1 cellular context compared by ENCODE assay signal in the genomic region with DNA sequence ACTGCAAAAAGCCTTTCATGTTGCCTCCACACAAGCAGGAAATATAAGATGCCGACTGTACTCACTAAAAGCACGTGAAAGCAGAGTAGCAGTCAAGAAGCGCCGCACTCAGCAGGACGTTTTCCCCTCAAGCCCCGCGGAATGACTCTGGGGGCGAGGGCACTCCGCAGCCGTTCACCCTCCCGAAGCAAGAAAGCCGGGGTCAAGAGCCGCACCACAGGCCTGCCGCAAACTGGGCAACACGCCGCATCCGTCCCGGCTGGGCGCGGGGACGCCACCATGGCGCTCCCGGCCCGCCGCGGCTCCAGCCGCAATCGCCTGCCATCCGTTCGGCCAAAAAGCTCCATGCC.
TF ChIP-seq lines count a peak whose summit lies in the region.

No MANE protein-coding gene starts in this region.

TF ChIP-seq in A549, 52 proteins besides CTCF, POLR2A, EP300 and RAD21 (continued from another document):
- no peak for TF ChIP-seq REST (IDR thresholded peaks at IDR 0.05)
- no peak for TF ChIP-seq RFX5 (IDR thresholded peaks at IDR 0.05)
- no peak for TF ChIP-seq PHF8 (IDR thresholded peaks at IDR 0.05; ENCODE audit: borderline replicate concordance, low read depth)
- TF ChIP-seq FOSL2 (IDR thresholded peaks at IDR 0.05) = no peak
- 0 out of 2 replicates have a peak, but pooled peaks have one; percentile 2 for TF ChIP-seq FOSL2 (CRISPR knock-in tag; IDR thresholded peaks at IDR 0.05)
TF ChIP-seq in A549: peak in this region for 2.
